26 cellular contexts compared by ENCODE assay signal in genomic region chr13:56400774-56401173, GRCh38.
"Had no signal": no experiment of that assay in that cellular context is flagged by ENCODE, and none has a peak within 500 bp of the region (broad histone marks: within the 10 kb centered on the region; RNA-seq: fewer than 3 reads in every experiment).

No MANE protein-coding gene starts in this region.

- H3K27me3 ChIP-seq: adrenal gland, SJCRH30 had no signal

- H3K36me3 ChIP-seq: adrenal gland, SJCRH30 had no signal

- H3K9me3 ChIP-seq: adrenal gland, SJCRH30, SK-N-SH had no signal

- DNase-seq: activated CD4-positive, alpha-beta T cell treated with anti-CD3 and anti-CD28 coated beads for 48 hours; activated CD4-positive, alpha-beta T cell treated with anti-CD3 and anti-CD28 coated beads, Interleukin-2, amount 50 U/mL, for 4 hours; activated CD4-positive, CD25-positive, alpha-beta regulatory T cell treated with anti-CD3 and anti-CD28 coated beads, Interleukin-2, amount 50 U/mL, for 72 hours; activated CD8-positive, alpha-beta memory T cell treated with anti-CD3 and anti-CD28 coated beads, Interleukin-2, amount 50 U/mL, for 48 hours; activated CD8-positive, alpha-beta T cell treated with anti-CD3 and anti-CD28 coated beads, Interleukin-2, amount 10 ng/mL, durations not matched to agents 7 days and 5 days; activated naive CD4-positive, alpha-beta T cell treated with anti-CD3 and anti-CD28 coated beads, Interleukin-2, amount 50 U/mL, for 16 hours; activated naive CD8-positive, alpha-beta T cell treated with anti-CD3 and anti-CD28 coated beads, Interleukin-2, amount 10 ng/mL, durations not matched to agents 7 days and 5 days; activated T-cell treated with anti-CD3 and anti-CD28 coated beads, Interleukin-2, amount 50 U/mL, for 1 hour; adrenal gland; anterior cingulate cortex; NCI-H1092; NCI-H1417; NCI-H2029; NCI-H2107; NCI-H2171 treated with DMSO at 0.1 percent for 48 hours; NCI-H226; NCI-H526 treated with DMSO at 0.1 percent for 48 hours; NCI-H82; OCI-M1; Right ventricle myocardium superior; RPMI8226; SJCRH30; SK-N-SH; T-helper 1 cell had no signal

- H3K4me2 ChIP-seq: SK-N-SH had no signal

- ATAC-seq: activated CD8-positive, alpha-beta T cell treated with anti-CD3 and anti-CD28 coated beads, Interleukin-2, amount 10 ng/mL, durations not matched to agents 7 days and 5 days; Panc1; WTC11 had no signal

- H3K27ac ChIP-seq: adrenal gland, SJCRH30 had no signal

- H3K9ac ChIP-seq: SK-N-SH had no signal

- H3K4me3 ChIP-seq: adrenal gland, SJCRH30 had no signal

- H3K4me1 ChIP-seq: adrenal gland, SJCRH30 had no signal
